ENCODE assay signal across 35 cellular contexts in the genomic region with DNA sequence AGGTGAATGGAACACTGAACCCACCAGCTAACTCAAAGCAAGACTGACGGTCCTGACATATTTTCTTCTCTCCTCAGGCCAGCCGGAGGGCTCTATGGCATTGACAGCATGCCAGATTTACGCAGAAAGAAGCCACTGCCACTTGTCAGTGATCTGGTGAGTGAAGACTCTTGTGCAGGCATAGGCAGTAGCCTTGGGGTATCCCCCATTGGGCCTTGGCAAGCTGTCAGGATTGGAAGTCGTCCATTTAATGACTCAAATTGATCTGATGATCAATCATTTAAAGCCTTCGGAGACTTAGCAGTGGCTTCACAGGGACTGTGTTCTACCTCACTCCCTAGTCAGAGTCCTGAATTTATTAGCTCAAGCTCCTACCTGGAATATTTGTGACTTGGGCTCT.
"Had no signal": no experiment of that assay in that cellular context is flagged by ENCODE, and none has a peak within 500 bp of the region (broad histone marks: within the 10 kb centered on the region; RNA-seq: fewer than 3 reads in every experiment).

No MANE protein-coding gene starts in this region.

- H3K4me2 ChIP-seq: KMS-11 had no signal

- H3K27ac ChIP-seq: KMS-11 had no signal

- H3K36me3 ChIP-seq: MG63 had no signal

- H3K27me3 ChIP-seq: MG63 had no signal

- H3K4me3 ChIP-seq: MG63 had no signal

- H3K9ac ChIP-seq: KMS-11 had no signal

- DNase-seq: Karpas-422, Kasumi-1, KBM-7, KG1, MG63, MM.1S, MV-4-11, NCI-H1048, NCI-H1092, NCI-H1092 treated with DMSO at 0.1 percent for 48 hours, NCI-H1105, NCI-H1105 treated with DMSO at 0.1 percent for 48 hours, NCI-H1417, NCI-H1417 treated with DMSO at 0.1 percent for 48 hours, NCI-H1436, NCI-H1436 treated with DMSO at 0.1 percent for 48 hours, NCI-H146, NCI-H1694, NCI-H1694 treated with DMSO at 0.1 percent for 48 hours, NCI-H187, NCI-H187 treated with DMSO at 0.1 percent for 48 hours, NCI-H1930, NCI-H2029, NCI-H2029 treated with DMSO at 0.1 percent for 48 hours, NCI-H2081, NCI-H2081 treated with DMSO at 0.1 percent for 48 hours, NCI-H2107, NCI-H2171, NCI-H2171 treated with DMSO at 0.1 percent for 48 hours, NCI-H2227 treated with DMSO at 0.1 percent for 48 hours, NCI-H226, NCI-H345, NCI-H446, NCI-H446 treated with DMSO at 0.1 percent for 48 hours had no signal

- H3K9me3 ChIP-seq: MG63 had no signal
